1 cellular context compared by ENCODE assay signal in the genomic region with DNA sequence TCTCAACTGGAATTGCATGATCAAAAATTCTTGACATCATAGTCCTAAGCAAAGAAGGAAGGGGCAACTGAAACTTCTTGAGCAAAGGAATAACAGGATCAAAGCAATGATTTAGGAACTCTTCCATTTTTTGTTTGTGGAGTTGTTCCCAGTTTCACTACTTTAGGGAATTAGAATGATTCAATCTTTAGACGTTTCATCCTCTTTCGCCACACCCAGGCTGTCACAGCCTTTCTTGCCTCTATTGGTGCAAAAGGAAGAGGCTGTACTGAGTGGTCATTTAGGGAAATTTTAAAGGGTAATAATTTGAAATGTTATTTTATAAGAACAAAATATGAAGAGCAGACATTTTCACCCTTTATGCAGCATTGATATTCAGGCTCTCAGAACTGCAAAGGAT.
TF ChIP-seq lines count a peak whose summit lies in the region.

No MANE protein-coding gene starts in this region.

TF ChIP-seq in IMR-90, 13 proteins besides CTCF, POLR2A, EP300 and RAD21:
- TF ChIP-seq RFX5 (IDR thresholded peaks at IDR 0.05; ENCODE audit: low read depth, low read length) (no peak), MAFK (IDR thresholded peaks at IDR 0.05; ENCODE audit: low read depth, low read length) (no peak), CHD1 (IDR thresholded peaks at IDR 0.05; ENCODE audit: low read depth, low read length) (no peak), BHLHE40 (IDR thresholded peaks at IDR 0.05; ENCODE audit: low read depth, low read length) (no peak), RCOR1 (IDR thresholded peaks at IDR 0.05; ENCODE audit: insufficient replicate concordance, low read length) (no peak), NFE2L2 (IDR thresholded peaks at IDR 0.05; ENCODE audit: low read depth, low read length) (no peak), MXI1 (IDR thresholded peaks at IDR 0.05; ENCODE audit: borderline replicate concordance, low read depth, low read length) (no peak), MAZ (IDR thresholded peaks at IDR 0.05; ENCODE audit: borderline replicate concordance, low read depth, low read length) (no peak)
- TF ChIP-seq, protein P1, sequence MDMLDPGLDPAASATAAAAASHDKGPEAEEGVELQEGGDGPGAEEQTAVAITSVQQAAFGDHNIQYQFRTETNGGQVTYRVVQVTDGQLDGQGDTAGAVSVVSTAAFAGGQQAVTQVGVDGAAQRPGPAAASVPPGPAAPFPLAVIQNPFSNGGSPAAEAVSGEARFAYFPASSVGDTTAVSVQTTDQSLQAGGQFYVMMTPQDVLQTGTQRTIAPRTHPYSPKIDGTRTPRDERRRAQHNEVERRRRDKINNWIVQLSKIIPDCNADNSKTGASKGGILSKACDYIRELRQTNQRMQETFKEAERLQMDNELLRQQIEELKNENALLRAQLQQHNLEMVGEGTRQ (IDR thresholded peaks at IDR 0.05; ENCODE audit: low read depth, low read length) = no peak
TF ChIP-seq in IMR-90: peak in this region for 0.
